Comparison of ENCODE assay signal across 17 cellular contexts in the genomic region with DNA sequence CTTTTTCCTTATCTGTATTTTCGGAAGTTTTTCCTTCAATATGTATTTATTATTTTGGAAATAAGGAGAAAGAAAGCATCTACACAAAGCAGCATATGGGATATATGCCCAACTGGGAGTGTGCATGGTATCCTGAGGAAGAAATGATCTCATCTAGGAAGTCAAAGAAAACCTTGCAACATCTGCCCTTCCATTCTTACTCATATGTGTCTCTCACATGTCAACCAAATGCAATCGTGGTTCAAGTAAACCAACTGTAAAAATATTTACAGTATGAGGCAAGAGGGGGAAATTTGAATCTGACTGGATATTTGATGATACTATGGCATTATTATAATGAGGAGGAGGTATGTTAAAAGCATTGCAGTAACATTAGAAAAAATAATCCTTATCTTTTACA. TPM values are rescaled to one million over a fixed set of nuclear protein-coding genes. Genes with fewer than 3 reads are reported as not detected.
"Had no signal": no experiment of that assay in that cellular context is flagged by ENCODE, and none has a peak within 500 bp of the region (broad histone marks: within the 10 kb centered on the region; RNA-seq: fewer than 3 reads in every experiment).

No MANE protein-coding gene starts in this region.

- H3K9me3 Mint-ChIP-seq: activated naive CD8-positive, alpha-beta T cell treated with anti-CD3 and anti-CD28 coated beads for 36 hours; endodermal cell; nephron had no signal

- H3K4me3 ChIP-seq: right atrium auricular region, tibial artery, uterus had no signal

- H3K36me3 Mint-ChIP-seq: activated naive CD8-positive, alpha-beta T cell treated with anti-CD3 and anti-CD28 coated beads for 36 hours had no signal

- DNase-seq: activated CD4-positive, alpha-beta T cell treated with anti-CD3 and anti-CD28 coated beads, Interleukin-2, amount 10 ng/mL, durations not matched to agents 24 days and 14 days; activated CD4-positive, CD25-positive, alpha-beta regulatory T cell; activated CD8-positive, alpha-beta memory T cell treated with anti-CD3 and anti-CD28 coated beads, Interleukin-2, amount 50 U/mL, for 4 hours; activated CD8-positive, alpha-beta T cell treated with anti-CD3 and anti-CD28 coated beads, Interleukin-2, amount 10 ng/mL, durations not matched to agents 7 days and 5 days; activated naive CD8-positive, alpha-beta T cell treated with anti-CD3 and anti-CD28 coated beads for 36 hours; activated T-cell treated with anti-CD3 and anti-CD28 coated beads, Interleukin-2, amount 50 U/mL, for 72 hours; endodermal cell; small intestine; stimulated activated CD4-positive, alpha-beta T cell treated with anti-CD3 and anti-CD28 coated beads, Interleukin-4, amount 100 ng/mL, for 24 hours; stimulated activated naive CD4-positive, alpha-beta T cell; tibial artery; uterus had no signal

- H3K9me3 ChIP-seq: right atrium auricular region, tibial artery, uterus had no signal

- H3K4me1 ChIP-seq: uterus had no signal

- H3K4me3 Mint-ChIP-seq: activated CD4-positive, alpha-beta T cell treated with anti-CD3 and anti-CD28 coated beads, Interleukin-2, amount 10 ng/mL, durations not matched to agents 24 days and 14 days; activated CD8-positive, alpha-beta T cell treated with anti-CD3 and anti-CD28 coated beads, Interleukin-2, amount 10 ng/mL, durations not matched to agents 7 days and 5 days; activated naive CD8-positive, alpha-beta T cell treated with anti-CD3 and anti-CD28 coated beads for 36 hours; activated T-cell treated with anti-CD3 and anti-CD28 coated beads, Interleukin-2, amount 50 U/mL, for 72 hours; endodermal cell; nephron had no signal

- H3K36me3 ChIP-seq: right atrium auricular region, tibial artery, uterus had no signal

- ATAC-seq: activated CD8-positive, alpha-beta T cell treated with anti-CD3 and anti-CD28 coated beads, Interleukin-2, amount 10 ng/mL, durations not matched to agents 7 days and 5 days; activated T-cell treated with anti-CD3 and anti-CD28 coated beads, Interleukin-2, amount 50 U/mL, for 72 hours had no signal

- H3K27ac Mint-ChIP-seq: activated CD4-positive, alpha-beta T cell treated with anti-CD3 and anti-CD28 coated beads, Interleukin-2, amount 10 ng/mL, durations not matched to agents 24 days and 14 days; activated CD8-positive, alpha-beta T cell treated with anti-CD3 and anti-CD28 coated beads, Interleukin-2, amount 10 ng/mL, durations not matched to agents 7 days and 5 days; activated naive CD8-positive, alpha-beta T cell treated with anti-CD3 and anti-CD28 coated beads for 36 hours; activated T-cell treated with anti-CD3 and anti-CD28 coated beads, Interleukin-2, amount 50 U/mL, for 72 hours; endodermal cell; nephron; progenitor cell of endocrine pancreas had no signal

- H3K27ac ChIP-seq: right atrium auricular region, tibial artery, uterus had no signal

- H3K27me3 ChIP-seq: right atrium auricular region had no signal

- H3K4me1 Mint-ChIP-seq: nephron had no signal

RNA-seq across cellular contexts. Expression of a gene that starts 3.2 kb away (rescaled TPM):
- total RNA-seq: activated CD4-positive, alpha-beta T cell treated with anti-CD3 and anti-CD28 coated beads, Interleukin-2, amount 10 ng/mL, durations not matched to agents 24 days and 14 days; activated CD8-positive, alpha-beta T cell treated with anti-CD3 and anti-CD28 coated beads, Interleukin-2, amount 10 ng/mL, durations not matched to agents 7 days and 5 days; activated naive CD8-positive, alpha-beta T cell treated with anti-CD3 and anti-CD28 coated beads for 36 hours; activated T-cell treated with anti-CD3 and anti-CD28 coated beads, Interleukin-2, amount 50 U/mL, for 72 hours; right atrium auricular region; subcutaneous adipose tissue; T-helper 2 cell treated with Interferon-gamma antibody and Interleukin-4, amounts not matched to agents 100 ng/mL and 5 ng/mL, for 36 hours had no signal
